ENCODE assay signal across 10 cellular contexts in genomic region chr12:113057565-113058485, GRCh38. TPM values are rescaled to one million over a fixed set of nuclear protein-coding genes. Genes with fewer than 3 reads are reported as not detected.
DNase-seq lines count a peak whose midpoint lies in the region; ATAC-seq and TF ChIP-seq lines count a peak whose summit lies in the region.
"Had no signal": no experiment of that assay in that cellular context is flagged by ENCODE, and none has a peak within 500 bp of the region (broad histone marks: within the 10 kb centered on the region; RNA-seq: fewer than 3 reads in every experiment).

No MANE protein-coding gene starts in this region.

- no peak overlapping the region for H3K27ac Mint-ChIP-seq in activated naive CD8-positive, alpha-beta T cell
- no peak overlapping the region for H3K27ac Mint-ChIP-seq in activated naive CD8-positive, alpha-beta T cell treated with anti-CD3 and anti-CD28 coated beads for 36 hours

- H3K4me1 ChIP-seq in body of pancreas, result peaks cover 19% of the 10 kb centered on the region
- H3K4me1 ChIP-seq in lower lobe of right lung, result peaks cover 10% of the 10 kb centered on the region
- H3K4me1 ChIP-seq in thyroid gland, result peaks cover 0 to 13% of the 10 kb centered on the region in 2 donors

- TF ChIP-seq POLR2A in body of pancreas (IDR thresholded peaks at IDR 0.05) (no peak), thyroid gland (IDR thresholded peaks at IDR 0.05) (no peak)

- H3K4me1 Mint-ChIP-seq in activated naive CD8-positive, alpha-beta T cell (ENCODE audit: low read depth), result peaks cover 15% of the 10 kb centered on the region
- H3K4me1 Mint-ChIP-seq in activated naive CD8-positive, alpha-beta T cell treated with anti-CD3 and anti-CD28 coated beads for 36 hours, result peaks cover 2% of the 10 kb centered on the region

- H3K27me3 ChIP-seq in body of pancreas (peaks cover 0 to 7% of the 10 kb centered on the region in 2 donors), lower lobe of right lung (ENCODE audit: low read depth) (peaks cover 55% of the 10 kb centered on the region), thyroid gland (no peaks in the 10 kb centered on the region)

- intact Hi-C loops in body of pancreas (cut with DNase I) (loop anchor here (5.0 kb wide), 1 partner anchor 34 kb away; no protein-coding TSS in a partner anchor), lower lobe of right lung (cut with DNase I) (no loop called here), thyroid gland (cut with DNase I) (no loop called here)

- H3K4me3 ChIP-seq in body of pancreas (no peak overlapping the region), lower lobe of right lung (peak overlapping the region; percentile 52), thyroid gland (replicated peaks in 1 of 3) (peak overlapping the region in 1 of 3 donors; percentile 39)

- TF ChIP-seq CTCF in body of pancreas (IDR thresholded peaks at IDR 0.05), result no peak
- no peak for TF ChIP-seq CTCF in lower lobe of right lung (IDR thresholded peaks at IDR 0.05)
- TF ChIP-seq CTCF in thyroid gland (IDR thresholded peaks at IDR 0.05), result no peak

- 72 to 91% methylated on average over 18 to 44 of the region's 44 CpGs for WGBS in body of pancreas, 2 donors
- 58 to 73% methylated on average over 8 to 30 of the region's 44 CpGs for WGBS in thyroid gland, 2 donors

- ATAC-seq in body of pancreas, result peak; percentile 21
- no peak for ATAC-seq in lower lobe of right lung

- H3K36me3 ChIP-seq in body of pancreas (replicated peaks in 1 of 2; ENCODE audit: insufficient read depth in 1 of 2, low read depth in 2 of 2) (no peaks in the 10 kb centered on the region), lower lobe of right lung (no peaks in the 10 kb centered on the region), thyroid gland (no peaks in the 10 kb centered on the region)

- peak overlapping the region; percentile 35 for H3K4me3 Mint-ChIP-seq in activated naive CD8-positive, alpha-beta T cell
- no peak overlapping the region for H3K4me3 Mint-ChIP-seq in activated naive CD8-positive, alpha-beta T cell treated with anti-CD3 and anti-CD28 coated beads for 36 hours

- peak overlapping the region in 3 of 4 donors; percentile 20 to 57 (median 55) for H3K27ac ChIP-seq in body of pancreas
- H3K27ac ChIP-seq in lower lobe of right lung, result no peak overlapping the region
- H3K27ac ChIP-seq in thyroid gland, result peak overlapping the region in 2 of 3 donors; percentile 27 to 49

- H3K9me3 ChIP-seq in body of pancreas (no peaks in the 10 kb centered on the region), lower lobe of right lung (no peaks in the 10 kb centered on the region), thyroid gland (no peaks in the 10 kb centered on the region)

- no peak for DNase-seq in activated naive CD8-positive, alpha-beta T cell treated with anti-CD3 and anti-CD28 coated beads for 36 hours
- DNase-seq in body of pancreas (no peak), lower lobe of right lung (no peak), thyroid gland (no peak), SW 1271 (lab: John Stamatoyannopoulos, UW) (no peak), HUDEP-2 (lab: John Stamatoyannopoulos, UW; ENCODE audit: unreplicated experiment in 76 of 76) (no peak)
- DNase-seq in activated CD4-positive, CD25-positive, alpha-beta regulatory T cell (lab: John Stamatoyannopoulos, UW), result no peak
- DNase-seq: NCI-H446; stimulated activated CD8-positive, alpha-beta memory T cell treated with anti-CD3 and anti-CD28 coated beads, Interleukin-4, amount 100 ng/mL, for 48 hours had no signal

- no peaks in the 10 kb centered on the region for H3K27me3 Mint-ChIP-seq in activated naive CD8-positive, alpha-beta T cell
- no peaks in the 10 kb centered on the region for H3K27me3 Mint-ChIP-seq in activated naive CD8-positive, alpha-beta T cell treated with anti-CD3 and anti-CD28 coated beads for 36 hours

- no peaks in the 10 kb centered on the region for H3K36me3 Mint-ChIP-seq in activated naive CD8-positive, alpha-beta T cell
- no peaks in the 10 kb centered on the region for H3K36me3 Mint-ChIP-seq in activated naive CD8-positive, alpha-beta T cell treated with anti-CD3 and anti-CD28 coated beads for 36 hours

- no peaks in the 10 kb centered on the region for H3K9me3 Mint-ChIP-seq in activated naive CD8-positive, alpha-beta T cell (ENCODE audit: low read depth)
- H3K9me3 Mint-ChIP-seq in activated naive CD8-positive, alpha-beta T cell treated with anti-CD3 and anti-CD28 coated beads for 36 hours, result no peaks in the 10 kb centered on the region

RNA-seq across cellular contexts. Expression of gene DTX1, which starts 1.3 kb away (rescaled TPM):
- total RNA-seq in activated naive CD8-positive, alpha-beta T cell treated with anti-CD3 and anti-CD28 coated beads for 36 hours, result 1 to 10 TPM; 1.1 TPM
- 10 to 100 TPM; 11.9 to 17.5 TPM for total RNA-seq in body of pancreas
- total RNA-seq in lower lobe of right lung, result 6.8 TPM
- total RNA-seq in thyroid gland, result 10 to 100 TPM; 11.5 to 37.1 (median 20.6) TPM
